Comparison of ENCODE assay signal across 7 cellular contexts in genomic region chr12:92362785-92363184, GRCh38.
DNase-seq lines count a peak whose midpoint lies in the region; ATAC-seq and TF ChIP-seq lines count a peak whose summit lies in the region.

No MANE protein-coding gene starts in this region.

- H3K27ac ChIP-seq in smooth muscle cell (ENCODE audit: low read depth), result no peak overlapping the region

- no peaks in the 10 kb centered on the region for H3K27me3 Mint-ChIP-seq in T-helper 17 cell

- H2AFZ ChIP-seq in smooth muscle cell (ENCODE audit: low read depth), result peak overlapping the region; percentile 95

- DNase-seq in T-helper 17 cell (no peak), smooth muscle cell (lab: John Stamatoyannopoulos, UW; ENCODE audit: unreplicated experiment) (no peak), HuH-7 (ENCODE audit: low spot score) (no peak), SK-N-DZ (ENCODE audit: low spot score) (no peak)
- DNase-seq in stimulated activated naive CD4-positive, alpha-beta T cell (lab: John Stamatoyannopoulos, UW), result no peak

- H3K36me3 Mint-ChIP-seq in T-helper 17 cell (ENCODE audit: low read depth), result no peaks in the 10 kb centered on the region

- peaks cover 27% of the 10 kb centered on the region for H3K4me1 Mint-ChIP-seq in T-helper 17 cell

- peak overlapping the region; percentile 88 for H3K27ac Mint-ChIP-seq in T-helper 17 cell

- no peaks in the 10 kb centered on the region for H3K36me3 ChIP-seq in smooth muscle cell (ENCODE audit: low read depth)

- peak overlapping the region; percentile 69 for H3K4me3 Mint-ChIP-seq in T-helper 17 cell

- H3F3A ChIP-seq in smooth muscle cell (ENCODE audit: low read depth), result no peaks in the 10 kb centered on the region

- no peaks in the 10 kb centered on the region for H3K79me2 ChIP-seq in smooth muscle cell (ENCODE audit: low read depth)

- ATAC-seq in GM19025 (IDR thresholded peaks at IDR 0.05; ENCODE audit: low read depth, unreplicated experiment) (peak; percentile 56), HG02840 (IDR thresholded peaks at IDR 0.05; ENCODE audit: low FRiP score, unreplicated experiment) (peak; percentile 51), T-helper 17 cell (no peak)

- H4K20me1 ChIP-seq in smooth muscle cell (ENCODE audit: low read depth), result no peaks in the 10 kb centered on the region

- no peak overlapping the region for H3K4me2 ChIP-seq in smooth muscle cell

- H3K27me3 ChIP-seq in smooth muscle cell (ENCODE audit: low read depth), result no peaks in the 10 kb centered on the region

- H3K9me3 ChIP-seq in T-helper 17 cell (ENCODE audit: control insufficient read depth, low read length, poor library complexity, severe bottlenecking) (no peaks in the 10 kb centered on the region), smooth muscle cell (replicated peaks; ENCODE audit: low read depth) (no peaks in the 10 kb centered on the region)

- TF ChIP-seq CTCF in smooth muscle cell (IDR thresholded peaks at IDR 0.05; ENCODE audit: borderline replicate concordance, insufficient read depth, poor library complexity, severe bottlenecking), result no peak

- H3K4me1 ChIP-seq in smooth muscle cell (ENCODE audit: low read depth), result peaks cover 9% of the 10 kb centered on the region

- no peak overlapping the region for H3K4me3 ChIP-seq in smooth muscle cell

- H3K9ac ChIP-seq in smooth muscle cell (ENCODE audit: low read depth), result no peak overlapping the region

- WGBS in smooth muscle cell (ENCODE audit: low lambda C conversion rate), result 68% methylated on average over 3 of the region's 3 CpGs
